ENCODE assay signal across 1 cellular context in the genomic region with DNA sequence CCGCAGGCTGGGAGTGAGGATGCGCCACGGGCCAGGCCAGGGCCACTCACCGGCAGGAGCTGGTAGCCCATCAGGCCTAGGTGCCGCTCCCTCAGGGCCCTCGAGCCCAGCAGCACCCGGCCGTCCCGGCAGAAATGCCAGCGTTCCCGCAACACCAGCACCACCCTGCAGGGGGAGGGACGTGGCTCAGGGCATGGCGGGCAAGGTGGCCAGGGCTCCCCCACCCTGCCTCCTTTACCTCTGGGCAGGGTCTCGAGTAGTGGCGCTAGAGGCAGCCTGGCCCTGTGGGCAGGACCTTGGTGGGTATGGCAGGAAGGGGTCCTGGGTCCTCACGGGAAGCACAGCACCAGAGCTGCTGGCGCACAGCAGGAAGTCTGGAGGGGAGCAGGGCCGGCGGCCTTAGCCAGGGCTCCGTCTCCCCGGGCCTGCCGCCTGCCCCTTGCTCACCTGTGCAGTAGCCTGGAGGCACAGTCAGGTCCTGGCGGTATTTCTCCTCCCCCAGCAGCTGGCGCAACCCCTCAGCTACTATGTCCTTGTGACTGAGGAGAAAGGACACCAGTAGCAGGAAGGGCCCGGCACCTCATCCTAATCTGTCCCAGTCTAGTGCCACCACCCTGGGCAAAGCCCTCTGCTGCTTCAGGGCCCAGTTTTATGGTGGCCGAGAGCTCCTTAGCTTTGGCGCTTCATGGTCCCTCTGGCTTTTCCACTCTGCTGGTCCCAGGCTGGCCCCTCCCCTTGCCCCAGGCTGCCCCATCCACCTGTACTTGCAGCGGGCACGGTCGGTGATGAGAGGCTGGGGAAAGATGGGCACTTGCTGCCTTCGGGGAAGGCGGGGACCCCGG.
A peak's percentile ranks its signal among the peaks of the same experiment; 100 is the strongest.
TF ChIP-seq lines count a peak whose summit lies in the region.

No MANE protein-coding gene starts in this region.

TF ChIP-seq in HEK293, 187 proteins besides CTCF, POLR2A, EP300 and RAD21 (continued from another document):
- TF ChIP-seq ZSCAN16 (tag by site-specific recombination; IDR thresholded peaks at IDR 0.05) (no peak), ZNF585B (tag by site-specific recombination; IDR thresholded peaks at IDR 0.05) (no peak), ZXDB (tag by site-specific recombination; IDR thresholded peaks at IDR 0.05) (no peak), ZNF600 (tag by site-specific recombination; IDR thresholded peaks at IDR 0.05) (0 out of 2 replicates have a peak, but pooled peaks have one; percentile 60), ZNF2 (tag by site-specific recombination; IDR thresholded peaks at IDR 0.05) (peak; percentile 64; the same call in 1 of the 2 replicates), ZNF514 (tag by site-specific recombination; IDR thresholded peaks at IDR 0.05) (no peak), ZNF837 (tag by site-specific recombination; IDR thresholded peaks at IDR 0.05) (no peak), ZSCAN30 (tag by site-specific recombination; IDR thresholded peaks at IDR 0.05) (no peak), MEIS1 (CRISPR knock-in tag; IDR thresholded peaks at IDR 0.05; ENCODE audit: borderline replicate concordance) (no peak), ZNF184 (tag by site-specific recombination; IDR thresholded peaks at IDR 0.05) (no peak), ZNF132 (tag by site-specific recombination; IDR thresholded peaks at IDR 0.05; ENCODE audit: borderline replicate concordance) (no peak), ZNF114 (tag by site-specific recombination; IDR thresholded peaks at IDR 0.05) (no peak), ZNF561 (tag by site-specific recombination; IDR thresholded peaks at IDR 0.05; ENCODE audit: borderline replicate concordance) (no peak), ZNF112 (tag by site-specific recombination; IDR thresholded peaks at IDR 0.05) (no peak)
- TF ChIP-seq, protein P1, sequence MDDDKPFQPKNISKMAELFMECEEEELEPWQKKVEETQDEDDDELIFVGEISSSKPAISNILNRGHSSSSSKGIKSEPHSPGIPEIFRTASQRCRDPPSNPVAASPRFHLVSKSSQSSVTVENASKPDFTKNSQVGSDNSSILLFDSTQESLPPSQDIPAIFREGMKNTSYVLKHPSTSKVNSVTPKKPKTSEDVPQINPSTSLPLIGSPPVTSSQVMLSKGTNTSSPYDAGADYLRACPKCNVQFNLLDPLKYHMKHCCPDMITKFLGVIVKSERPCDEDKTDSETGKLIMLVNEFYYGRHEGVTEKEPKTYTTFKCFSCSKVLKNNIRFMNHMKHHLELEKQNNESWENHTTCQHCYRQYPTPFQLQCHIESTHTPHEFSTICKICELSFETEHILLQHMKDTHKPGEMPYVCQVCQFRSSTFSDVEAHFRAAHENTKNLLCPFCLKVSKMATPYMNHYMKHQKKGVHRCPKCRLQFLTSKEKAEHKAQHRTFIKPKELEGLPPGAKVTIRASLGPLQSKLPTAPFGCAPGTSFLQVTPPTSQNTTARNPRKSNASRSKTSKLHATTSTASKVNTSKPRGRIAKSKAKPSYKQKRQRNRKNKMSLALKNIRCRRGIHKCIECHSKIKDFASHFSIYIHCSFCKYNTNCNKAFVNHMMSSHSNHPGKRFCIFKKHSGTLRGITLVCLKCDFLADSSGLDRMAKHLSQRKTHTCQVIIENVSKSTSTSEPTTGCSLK (tag by site-specific recombination; IDR thresholded peaks at IDR 0.05) = no peak
- TF ChIP-seq, protein P2, sequence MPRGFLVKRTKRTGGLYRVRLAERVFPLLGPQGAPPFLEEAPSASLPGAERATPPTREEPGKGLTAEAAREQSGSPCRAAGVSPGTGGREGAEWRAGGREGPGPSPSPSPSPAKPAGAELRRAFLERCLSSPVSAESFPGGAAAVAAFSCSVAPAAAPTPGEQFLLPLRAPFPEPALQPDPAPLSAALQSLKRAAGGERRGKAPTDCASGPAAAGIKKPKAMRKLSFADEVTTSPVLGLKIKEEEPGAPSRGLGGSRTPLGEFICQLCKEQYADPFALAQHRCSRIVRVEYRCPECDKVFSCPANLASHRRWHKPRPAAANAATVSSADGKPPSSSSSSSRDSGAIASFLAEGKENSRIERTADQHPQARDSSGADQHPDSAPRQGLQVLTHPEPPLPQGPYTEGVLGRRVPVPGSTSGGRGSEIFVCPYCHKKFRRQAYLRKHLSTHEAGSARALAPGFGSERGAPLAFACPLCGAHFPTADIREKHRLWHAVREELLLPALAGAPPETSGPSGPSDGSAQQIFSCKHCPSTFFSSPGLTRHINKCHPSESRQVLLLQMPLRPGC (tag by site-specific recombination; IDR thresholded peaks at IDR 0.05) = no peak
- TF ChIP-seq, protein P3, sequence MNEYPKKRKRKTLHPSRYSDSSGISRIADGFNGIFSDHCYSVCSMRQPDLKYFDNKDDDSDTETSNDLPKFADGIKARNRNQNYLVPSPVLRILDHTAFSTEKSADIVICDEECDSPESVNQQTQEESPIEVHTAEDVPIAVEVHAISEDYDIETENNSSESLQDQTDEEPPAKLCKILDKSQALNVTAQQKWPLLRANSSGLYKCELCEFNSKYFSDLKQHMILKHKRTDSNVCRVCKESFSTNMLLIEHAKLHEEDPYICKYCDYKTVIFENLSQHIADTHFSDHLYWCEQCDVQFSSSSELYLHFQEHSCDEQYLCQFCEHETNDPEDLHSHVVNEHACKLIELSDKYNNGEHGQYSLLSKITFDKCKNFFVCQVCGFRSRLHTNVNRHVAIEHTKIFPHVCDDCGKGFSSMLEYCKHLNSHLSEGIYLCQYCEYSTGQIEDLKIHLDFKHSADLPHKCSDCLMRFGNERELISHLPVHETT (tag by site-specific recombination; IDR thresholded peaks at IDR 0.05) = no peak
- TF ChIP-seq, protein P4, sequence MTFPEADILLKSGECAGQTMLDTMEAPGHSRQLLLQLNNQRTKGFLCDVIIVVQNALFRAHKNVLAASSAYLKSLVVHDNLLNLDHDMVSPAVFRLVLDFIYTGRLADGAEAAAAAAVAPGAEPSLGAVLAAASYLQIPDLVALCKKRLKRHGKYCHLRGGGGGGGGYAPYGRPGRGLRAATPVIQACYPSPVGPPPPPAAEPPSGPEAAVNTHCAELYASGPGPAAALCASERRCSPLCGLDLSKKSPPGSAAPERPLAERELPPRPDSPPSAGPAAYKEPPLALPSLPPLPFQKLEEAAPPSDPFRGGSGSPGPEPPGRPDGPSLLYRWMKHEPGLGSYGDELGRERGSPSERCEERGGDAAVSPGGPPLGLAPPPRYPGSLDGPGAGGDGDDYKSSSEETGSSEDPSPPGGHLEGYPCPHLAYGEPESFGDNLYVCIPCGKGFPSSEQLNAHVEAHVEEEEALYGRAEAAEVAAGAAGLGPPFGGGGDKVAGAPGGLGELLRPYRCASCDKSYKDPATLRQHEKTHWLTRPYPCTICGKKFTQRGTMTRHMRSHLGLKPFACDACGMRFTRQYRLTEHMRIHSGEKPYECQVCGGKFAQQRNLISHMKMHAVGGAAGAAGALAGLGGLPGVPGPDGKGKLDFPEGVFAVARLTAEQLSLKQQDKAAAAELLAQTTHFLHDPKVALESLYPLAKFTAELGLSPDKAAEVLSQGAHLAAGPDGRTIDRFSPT (tag by site-specific recombination; IDR thresholded peaks at IDR 0.05) = peak; percentile 90
- TF ChIP-seq, protein P5, sequence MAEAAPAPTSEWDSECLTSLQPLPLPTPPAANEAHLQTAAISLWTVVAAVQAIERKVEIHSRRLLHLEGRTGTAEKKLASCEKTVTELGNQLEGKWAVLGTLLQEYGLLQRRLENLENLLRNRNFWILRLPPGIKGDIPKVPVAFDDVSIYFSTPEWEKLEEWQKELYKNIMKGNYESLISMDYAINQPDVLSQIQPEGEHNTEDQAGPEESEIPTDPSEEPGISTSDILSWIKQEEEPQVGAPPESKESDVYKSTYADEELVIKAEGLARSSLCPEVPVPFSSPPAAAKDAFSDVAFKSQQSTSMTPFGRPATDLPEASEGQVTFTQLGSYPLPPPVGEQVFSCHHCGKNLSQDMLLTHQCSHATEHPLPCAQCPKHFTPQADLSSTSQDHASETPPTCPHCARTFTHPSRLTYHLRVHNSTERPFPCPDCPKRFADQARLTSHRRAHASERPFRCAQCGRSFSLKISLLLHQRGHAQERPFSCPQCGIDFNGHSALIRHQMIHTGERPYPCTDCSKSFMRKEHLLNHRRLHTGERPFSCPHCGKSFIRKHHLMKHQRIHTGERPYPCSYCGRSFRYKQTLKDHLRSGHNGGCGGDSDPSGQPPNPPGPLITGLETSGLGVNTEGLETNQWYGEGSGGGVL (tag by site-specific recombination; IDR thresholded peaks at IDR 0.05) = no peak
